In genomic region chr1:154936416-154937050, GRCh38 we compare ENCODE assay signal across 1 cellular context.
TF ChIP-seq lines count a peak whose summit lies in the region.

TSS of gene PMVK (minus strand) at chr1:154936719. CDS start at chr1:154936685, 34 bp downstream.

TF ChIP-seq in GM12878, 131 proteins besides CTCF, POLR2A, EP300 and RAD21 (continued from another document and continues in another):
- peak; percentile 95 for TF ChIP-seq ZNF687 (IDR thresholded peaks at IDR 0.05)
- peak; percentile 92 for TF ChIP-seq HSF1 (IDR thresholded peaks at IDR 0.05; ENCODE audit: low read depth, low read length)
- TF ChIP-seq NR2F1 (conservative IDR thresholded peaks at IDR 0.05): peak; percentile 82
- TF ChIP-seq SP1 (IDR thresholded peaks at IDR 0.05; ENCODE audit: low read depth, low read length): no peak
- TF ChIP-seq CUX1 (IDR thresholded peaks at IDR 0.05; ENCODE audit: insufficient replicate concordance, low read depth, low read length): no peak
- TF ChIP-seq PBX3 (IDR thresholded peaks at IDR 0.05; ENCODE audit: insufficient replicate concordance, low read depth, low read length): peak; percentile 85
- TF ChIP-seq ZBTB4 (CRISPR knock-in tag; IDR thresholded peaks at IDR 0.05): 0 out of 2 replicates have a peak, but pooled peaks have one; percentile 54
- no peak for TF ChIP-seq WRNIP1 (IDR thresholded peaks at IDR 0.05; ENCODE audit: borderline replicate concordance, low read depth, low read length)
- peak; percentile 76 for TF ChIP-seq USF2 (IDR thresholded peaks at IDR 0.05; ENCODE audit: borderline replicate concordance, low read depth, low read length)
- peak; percentile 55 for TF ChIP-seq MXI1 (IDR thresholded peaks at IDR 0.05; ENCODE audit: low read depth, low read length)
- TF ChIP-seq SMARCA5 (IDR thresholded peaks at IDR 0.05): peak; percentile 78; the same call in 1 of the 2 replicates
- no peak for TF ChIP-seq PAX5 (IDR thresholded peaks at IDR 0.05; ENCODE audit: borderline replicate concordance, low read depth, low read length)
- peak; percentile 72; the same call in 1 of the 2 replicates for TF ChIP-seq ATF3 (IDR thresholded peaks at IDR 0.05; ENCODE audit: borderline replicate concordance, extremely low read depth, low read depth, low read length)
- 0 out of 2 replicates have a peak, but pooled peaks have one; percentile 20 for TF ChIP-seq ASH2L (IDR thresholded peaks at IDR 0.05; ENCODE audit: borderline replicate concordance, low read depth)
- TF ChIP-seq MYB (IDR thresholded peaks at IDR 0.05; ENCODE audit: borderline replicate concordance, low read depth, low read length): no peak
- peak; percentile 59; the same call in 1 of the 2 replicates for TF ChIP-seq MLLT1 (IDR thresholded peaks at IDR 0.05)
- peak in 1 of 2 experiments; percentile 97; a peak in 2 of 4 replicates for TF ChIP-seq BHLHE40 (IDR thresholded peaks at IDR 0.05; ENCODE audit: borderline replicate concordance in 1 of 2, low read depth in 2 of 2, low read length in 1 of 2)
- TF ChIP-seq MTA3 (IDR thresholded peaks at IDR 0.05; ENCODE audit: borderline replicate concordance, low read length): no peak
- 0 out of 2 replicates have a peak, but pooled peaks have one; percentile 12 for TF ChIP-seq MTA2 (IDR thresholded peaks at IDR 0.05; ENCODE audit: low read depth)
- no peak for TF ChIP-seq CHD4 (IDR thresholded peaks at IDR 0.05)
- no peak for TF ChIP-seq NR2C2 (IDR thresholded peaks at IDR 0.05; ENCODE audit: borderline replicate concordance, control insufficient read depth, insufficient read length, low read depth)
- TF ChIP-seq PKNOX1 (IDR thresholded peaks at IDR 0.05): peak; percentile 97
- peak; percentile 96 for TF ChIP-seq BACH1 (IDR thresholded peaks at IDR 0.05; ENCODE audit: borderline replicate concordance)
- no peak for TF ChIP-seq MYC (IDR thresholded peaks at IDR 0.05; ENCODE audit: insufficient read depth, insufficient read length, insufficient replicate concordance, low read length, severe bottlenecking)
- TF ChIP-seq KLF5 (IDR thresholded peaks at IDR 0.05; ENCODE audit: partially characterized antibody): no peak
- TF ChIP-seq NR2C1 (IDR thresholded peaks at IDR 0.05): peak; percentile 56
- TF ChIP-seq ZZZ3 (IDR thresholded peaks at IDR 0.05; ENCODE audit: control insufficient read depth, insufficient read length, low read depth): no peak
- TF ChIP-seq CHD2 (IDR thresholded peaks at IDR 0.05; ENCODE audit: borderline replicate concordance, low read depth, low read length): peak; percentile 93
- TF ChIP-seq LARP7 (IDR thresholded peaks at IDR 0.05): peak; percentile 87
- peak; percentile 92 for TF ChIP-seq USF1 (IDR thresholded peaks at IDR 0.05; ENCODE audit: borderline replicate concordance, extremely low read length, insufficient read depth, low read depth, low read length)
- peak; percentile 87 for TF ChIP-seq POLR2AphosphoS5 (IDR thresholded peaks at IDR 0.05; ENCODE audit: low read length)
- peak; percentile 74 for TF ChIP-seq MAX (IDR thresholded peaks at IDR 0.05; ENCODE audit: low read depth, low read length)
- peak; percentile 83 for TF ChIP-seq GATAD2B (conservative IDR thresholded peaks at IDR 0.05; ENCODE audit: low read depth)
- no peak for TF ChIP-seq ZNF384 (IDR thresholded peaks at IDR 0.05; ENCODE audit: borderline replicate concordance, low read depth, low read length)
- TF ChIP-seq MEF2A (IDR thresholded peaks at IDR 0.05; ENCODE audit: insufficient read depth, low read depth, low read length): peak; percentile 30; the same call in 1 of the 2 replicates
- peak; percentile 45 for TF ChIP-seq BRCA1 (IDR thresholded peaks at IDR 0.05; ENCODE audit: low read depth, low read length)
- TF ChIP-seq EED (IDR thresholded peaks at IDR 0.05; ENCODE audit: low read depth): peak; percentile 81
